In genomic region chr13:27592865-27593264, GRCh38 we compare ENCODE assay signal across 21 cellular contexts.
"Had no signal": no experiment of that assay in that cellular context is flagged by ENCODE, and none has a peak within 500 bp of the region (broad histone marks: within the 10 kb centered on the region; RNA-seq: fewer than 3 reads in every experiment).

No MANE protein-coding gene starts in this region.

- H3K36me3 ChIP-seq: esophagus squamous epithelium, gastrocnemius medialis, left ventricle myocardium inferior, thyroid gland had no signal

- FAIRE-seq: bronchial epithelial cell had no signal

- H3K4me3 ChIP-seq: coronary artery, esophagus squamous epithelium, gastrocnemius medialis, left ventricle myocardium inferior, thyroid gland had no signal

- H3K27me3 Mint-ChIP-seq: natural killer cell treated with Interleukin-12 subunit alpha and Interleukin-12 subunit beta and Interleukin-15 and Interleukin-18, amount 100 ng/mL, for 72 hours; progenitor cell of endocrine pancreas had no signal

- H3K9me3 ChIP-seq: esophagus squamous epithelium, gastrocnemius medialis, thyroid gland had no signal

- ATAC-seq: gastrocnemius medialis; natural killer cell treated with Interleukin-12 subunit alpha and Interleukin-12 subunit beta and Interleukin-15 and Interleukin-18, amount 100 ng/mL, for 72 hours had no signal

- DNase-seq: activated CD4-positive, alpha-beta T cell treated with anti-CD3 and anti-CD28 coated beads for 4 hours; activated CD4-positive, alpha-beta T cell treated with anti-CD3 and anti-CD28 coated beads, Interleukin-2, amount 50 U/mL, for 48 hours; activated CD4-positive, CD25-positive, alpha-beta regulatory T cell; activated naive CD4-positive, alpha-beta T cell treated with Interleukin-2 at 50 U/mL for 16 hours; activated T-cell treated with anti-CD3 and anti-CD28 coated beads, Interleukin-2, amount 50 U/mL, for 48 hours; amygdala; cerebellar nuclear complex; esophagus squamous epithelium; gastrocnemius medialis; head of caudate nucleus; hypothalamus; left ventricle myocardium inferior; retina; stimulated activated CD4-positive, alpha-beta T cell treated with anti-CD3 and anti-CD28 coated beads, Interleukin-2, amount 100 ng/mL, for 48 hours; stimulated activated naive CD8-positive, alpha-beta T cell treated with anti-CD3 and anti-CD28 coated beads, Interleukin-15, Interleukin-2, amounts not matched to agents 100 U/mL and 50 U/mL, for 24 hours; thyroid gland had no signal

- H3K27ac ChIP-seq: coronary artery, esophagus squamous epithelium, gastrocnemius medialis, left ventricle myocardium inferior, thyroid gland had no signal

- H3K27me3 ChIP-seq: esophagus squamous epithelium, gastrocnemius medialis, thyroid gland had no signal

- H3K4me1 Mint-ChIP-seq: mesothelial cell of epicardium had no signal

- H3K9me3 Mint-ChIP-seq: natural killer cell treated with Interleukin-12 subunit alpha and Interleukin-12 subunit beta and Interleukin-15 and Interleukin-18, amount 100 ng/mL, for 72 hours had no signal

- H3K4me3 Mint-ChIP-seq: mesothelial cell of epicardium; natural killer cell treated with Interleukin-12 subunit alpha and Interleukin-12 subunit beta and Interleukin-15 and Interleukin-18, amount 100 ng/mL, for 72 hours had no signal

- H3K36me3 Mint-ChIP-seq: natural killer cell treated with Interleukin-12 subunit alpha and Interleukin-12 subunit beta and Interleukin-15 and Interleukin-18, amount 100 ng/mL, for 72 hours had no signal

- H3K27ac Mint-ChIP-seq: mesothelial cell of epicardium; natural killer cell treated with Interleukin-12 subunit alpha and Interleukin-12 subunit beta and Interleukin-15 and Interleukin-18, amount 100 ng/mL, for 72 hours; progenitor cell of endocrine pancreas had no signal
